1 cellular context compared by ENCODE assay signal in the genomic region with DNA sequence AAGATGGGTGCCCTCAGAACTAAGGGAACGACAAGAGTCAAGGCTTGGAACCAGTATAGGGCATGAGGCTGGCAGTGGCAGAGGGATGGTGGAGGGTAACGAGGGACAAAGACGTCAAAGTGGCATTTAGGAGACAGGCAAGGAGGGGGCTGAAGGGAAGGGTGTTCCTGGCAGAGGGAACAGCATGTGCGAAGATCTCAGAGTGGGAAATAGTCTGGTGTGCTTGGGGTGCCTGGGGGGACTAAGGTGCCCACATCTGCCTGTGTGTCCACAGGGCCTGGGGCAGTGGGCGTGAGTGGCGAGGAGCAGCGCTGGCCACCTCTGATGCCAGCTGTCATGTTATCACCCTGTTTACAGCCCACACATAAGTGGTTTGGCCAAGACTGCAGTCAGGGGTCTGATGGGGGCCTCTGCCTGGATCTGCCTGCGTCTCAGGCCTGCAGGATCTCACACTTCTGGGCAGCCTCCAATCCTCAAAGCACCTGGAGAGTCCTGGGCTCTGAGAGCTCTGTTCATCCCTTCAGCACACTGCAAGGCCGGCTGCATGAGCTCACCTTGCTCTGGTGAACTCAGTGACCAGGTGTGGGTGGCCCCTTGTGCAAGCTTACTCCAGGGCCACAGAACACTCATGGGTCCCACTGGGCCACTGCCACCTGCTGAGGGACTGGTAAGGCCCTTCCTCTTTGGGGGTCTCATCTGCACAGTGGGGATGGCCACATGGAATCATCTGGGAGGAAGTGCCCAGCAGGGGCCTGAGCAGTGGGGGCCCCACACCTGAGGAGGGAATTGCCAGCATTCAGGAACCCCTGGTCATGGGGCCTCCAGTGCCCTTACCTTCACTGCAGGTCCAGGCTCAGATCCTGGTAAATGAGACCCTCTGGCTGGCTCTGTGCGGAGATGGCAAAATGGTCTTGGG.
TF ChIP-seq lines count a peak whose summit lies in the region.

No MANE protein-coding gene starts in this region.

TF ChIP-seq in H1, 55 proteins besides CTCF, POLR2A, EP300 and RAD21:
- TF ChIP-seq NANOG (IDR thresholded peaks at IDR 0.05; ENCODE audit: insufficient read depth, low read depth, low read length, poor library complexity, severe bottlenecking) (no peak), CBX5 (IDR thresholded peaks at IDR 0.05; ENCODE audit: low read depth, low read length) (no peak), PHF8 (conservative IDR thresholded peaks at IDR 0.05; ENCODE audit: low read depth, low read length) (no peak), HDAC2 (IDR thresholded peaks at IDR 0.05; ENCODE audit: borderline replicate concordance in 1 of 2, low read depth in 2 of 2, low read length in 2 of 2) (no peak), GTF2F1 (IDR thresholded peaks at IDR 0.05; ENCODE audit: borderline replicate concordance, low read depth, low read length) (no peak)
TF ChIP-seq in H1: peak in this region for 0.
